ENCODE assay signal across 2 cellular contexts in genomic region chr1:41423511-41424191, GRCh38.
TF ChIP-seq lines count a peak whose summit lies in the region.

No MANE protein-coding gene starts in this region.

TF ChIP-seq in SK-N-SH, 30 proteins besides CTCF, POLR2A, EP300 and RAD21 (continued from another document):
- TF ChIP-seq, protein P1, sequence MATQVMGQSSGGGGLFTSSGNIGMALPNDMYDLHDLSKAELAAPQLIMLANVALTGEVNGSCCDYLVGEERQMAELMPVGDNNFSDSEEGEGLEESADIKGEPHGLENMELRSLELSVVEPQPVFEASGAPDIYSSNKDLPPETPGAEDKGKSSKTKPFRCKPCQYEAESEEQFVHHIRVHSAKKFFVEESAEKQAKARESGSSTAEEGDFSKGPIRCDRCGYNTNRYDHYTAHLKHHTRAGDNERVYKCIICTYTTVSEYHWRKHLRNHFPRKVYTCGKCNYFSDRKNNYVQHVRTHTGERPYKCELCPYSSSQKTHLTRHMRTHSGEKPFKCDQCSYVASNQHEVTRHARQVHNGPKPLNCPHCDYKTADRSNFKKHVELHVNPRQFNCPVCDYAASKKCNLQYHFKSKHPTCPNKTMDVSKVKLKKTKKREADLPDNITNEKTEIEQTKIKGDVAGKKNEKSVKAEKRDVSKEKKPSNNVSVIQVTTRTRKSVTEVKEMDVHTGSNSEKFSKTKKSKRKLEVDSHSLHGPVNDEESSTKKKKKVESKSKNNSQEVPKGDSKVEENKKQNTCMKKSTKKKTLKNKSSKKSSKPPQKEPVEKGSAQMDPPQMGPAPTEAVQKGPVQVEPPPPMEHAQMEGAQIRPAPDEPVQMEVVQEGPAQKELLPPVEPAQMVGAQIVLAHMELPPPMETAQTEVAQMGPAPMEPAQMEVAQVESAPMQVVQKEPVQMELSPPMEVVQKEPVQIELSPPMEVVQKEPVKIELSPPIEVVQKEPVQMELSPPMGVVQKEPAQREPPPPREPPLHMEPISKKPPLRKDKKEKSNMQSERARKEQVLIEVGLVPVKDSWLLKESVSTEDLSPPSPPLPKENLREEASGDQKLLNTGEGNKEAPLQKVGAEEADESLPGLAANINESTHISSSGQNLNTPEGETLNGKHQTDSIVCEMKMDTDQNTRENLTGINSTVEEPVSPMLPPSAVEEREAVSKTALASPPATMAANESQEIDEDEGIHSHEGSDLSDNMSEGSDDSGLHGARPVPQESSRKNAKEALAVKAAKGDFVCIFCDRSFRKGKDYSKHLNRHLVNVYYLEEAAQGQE (IDR thresholded peaks at IDR 0.05; ENCODE audit: low read depth, low read length), result no peak
- TF ChIP-seq NRF1 (IDR thresholded peaks at IDR 0.05; ENCODE audit: low read depth, low read length) (no peak), RXRA (IDR thresholded peaks at IDR 0.05; ENCODE audit: borderline replicate concordance, low read depth) (no peak), TCF12 (IDR thresholded peaks at IDR 0.05) (no peak), TEAD4 (IDR thresholded peaks at IDR 0.05; ENCODE audit: borderline replicate concordance, insufficient read depth) (no peak), SIN3A (IDR thresholded peaks at IDR 0.05; ENCODE audit: borderline replicate concordance, low read depth, low read length) (no peak), SMC3 (IDR thresholded peaks at IDR 0.05; ENCODE audit: low read depth, low read length) (no peak), TAF1 (IDR thresholded peaks at IDR 0.05; ENCODE audit: borderline replicate concordance, low read depth, low read length) (no peak), GATA2 (CRISPR knock-in tag; IDR thresholded peaks at IDR 0.05) (no peak), GABPA (IDR thresholded peaks at IDR 0.05; ENCODE audit: low read depth) (no peak), RFX5 (IDR thresholded peaks at IDR 0.05; ENCODE audit: low read length) (no peak), FOXJ3 (CRISPR knock-in tag; IDR thresholded peaks at IDR 0.05) (no peak)
- TF ChIP-seq, protein P2, sequence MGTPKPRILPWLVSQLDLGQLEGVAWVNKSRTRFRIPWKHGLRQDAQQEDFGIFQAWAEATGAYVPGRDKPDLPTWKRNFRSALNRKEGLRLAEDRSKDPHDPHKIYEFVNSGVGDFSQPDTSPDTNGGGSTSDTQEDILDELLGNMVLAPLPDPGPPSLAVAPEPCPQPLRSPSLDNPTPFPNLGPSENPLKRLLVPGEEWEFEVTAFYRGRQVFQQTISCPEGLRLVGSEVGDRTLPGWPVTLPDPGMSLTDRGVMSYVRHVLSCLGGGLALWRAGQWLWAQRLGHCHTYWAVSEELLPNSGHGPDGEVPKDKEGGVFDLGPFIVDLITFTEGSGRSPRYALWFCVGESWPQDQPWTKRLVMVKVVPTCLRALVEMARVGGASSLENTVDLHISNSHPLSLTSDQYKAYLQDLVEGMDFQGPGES (IDR thresholded peaks at IDR 0.05; ENCODE audit: low read depth, low read length), result no peak

TF ChIP-seq in SK-N-SH treated with all-trans-retinoic acid at 6 μM for 48 hours, 23 proteins besides CTCF, POLR2A, EP300 and RAD21 (continued from another document):
- TF ChIP-seq ZNF565 (CRISPR knock-in tag; conservative IDR thresholded peaks at IDR 0.05; ENCODE audit: low read depth) (no peak), CSDC2 (CRISPR knock-in tag; IDR thresholded peaks at IDR 0.05) (no peak), TCF4 (CRISPR knock-in tag; IDR thresholded peaks at IDR 0.05; ENCODE audit: borderline replicate concordance) (no peak), ISL1 (CRISPR knock-in tag; IDR thresholded peaks at IDR 0.05) (no peak), CREB5 (CRISPR knock-in tag; IDR thresholded peaks at IDR 0.05; ENCODE audit: low read depth) (no peak), BACH2 (CRISPR knock-in tag; IDR thresholded peaks at IDR 0.05; ENCODE audit: borderline replicate concordance) (no peak), ZFP3 (CRISPR knock-in tag; IDR thresholded peaks at IDR 0.05) (no peak), RARB (CRISPR knock-in tag; IDR thresholded peaks at IDR 0.05) (no peak), TOX (CRISPR knock-in tag; IDR thresholded peaks at IDR 0.05; ENCODE audit: borderline replicate concordance) (no peak), GLIS3 (CRISPR knock-in tag; IDR thresholded peaks at IDR 0.05) (no peak), ZNF70 (CRISPR knock-in tag; IDR thresholded peaks at IDR 0.05) (no peak), SNAI2 (CRISPR knock-in tag; IDR thresholded peaks at IDR 0.05) (no peak)
